10 cellular contexts compared by ENCODE assay signal in genomic region chr9:82934949-82935348, GRCh38.
DNase-seq lines count a peak whose midpoint lies in the region; FAIRE-seq and TF ChIP-seq lines count a peak whose summit lies in the region.
"Had no signal": no experiment of that assay in that cellular context is flagged by ENCODE, and none has a peak within 500 bp of the region (broad histone marks: within the 10 kb centered on the region; RNA-seq: fewer than 3 reads in every experiment).

No MANE protein-coding gene starts in this region.

- TF ChIP-seq POLR2A in vagina (IDR thresholded peaks at IDR 0.05) = no peak

- H3K4me3 ChIP-seq in KMS-11 (IDR thresholded peaks at IDR 0.05; ENCODE audit: insufficient read depth, low read depth, low read length) = no peak overlapping the region
- no peak overlapping the region for H3K4me3 ChIP-seq in bronchial epithelial cell (ENCODE audit: low read depth, low read length)
- H3K4me3 ChIP-seq in mesendoderm (ENCODE audit: low read length) = no peak overlapping the region
- no peak overlapping the region for H3K4me3 ChIP-seq in vagina

- H3K79me1 ChIP-seq in mesendoderm (ENCODE audit: low read length) = no peaks in the 10 kb centered on the region

- H3K4me2 ChIP-seq in KMS-11 (peak overlapping the region; percentile 36; the same call in 1 of the 2 replicates), mesendoderm (ENCODE audit: low read length) (no peak overlapping the region)

- no peak overlapping the region for H3K18ac ChIP-seq in mesendoderm (ENCODE audit: low read length)

- no peak overlapping the region for H3K27ac Mint-ChIP-seq in activated CD4-positive, alpha-beta memory T cell treated with anti-CD3 and anti-CD28 coated beads, Interleukin-2, amount 10 ng/mL, durations not matched to agents 7 days and 5 days

- H3K27ac ChIP-seq in KMS-11 = no peak overlapping the region
- H3K27ac ChIP-seq in mesendoderm (ENCODE audit: low read depth, low read length) = no peak overlapping the region
- H3K27ac ChIP-seq in vagina = no peak overlapping the region

- no peaks in the 10 kb centered on the region for H3K36me3 Mint-ChIP-seq in activated CD4-positive, alpha-beta memory T cell treated with anti-CD3 and anti-CD28 coated beads, Interleukin-2, amount 10 ng/mL, durations not matched to agents 7 days and 5 days (ENCODE audit: low read depth)

- no peaks in the 10 kb centered on the region for H3K9me3 ChIP-seq in vagina

- peak overlapping the region; percentile 14 for H2BK5ac ChIP-seq in mesendoderm (ENCODE audit: low read length)

- H3K36me3 ChIP-seq in KMS-11 (ENCODE audit: insufficient read depth) (no peaks in the 10 kb centered on the region), bronchial epithelial cell (ENCODE audit: control insufficient read depth, insufficient read depth, low read length) (no peaks in the 10 kb centered on the region), mesendoderm (ENCODE audit: control insufficient read depth, insufficient read depth, low read length) (no peaks in the 10 kb centered on the region), vagina (no peaks in the 10 kb centered on the region)

- no peaks in the 10 kb centered on the region for H3K4me1 Mint-ChIP-seq in activated CD4-positive, alpha-beta memory T cell treated with anti-CD3 and anti-CD28 coated beads, Interleukin-2, amount 10 ng/mL, durations not matched to agents 7 days and 5 days

- CTCF ChIA-PET in activated CD4-positive, alpha-beta memory T cell treated with anti-CD3 and anti-CD28 coated beads, Interleukin-2, amount 10 ng/mL, durations not matched to agents 7 days and 5 days (lab: Charles Lee) = no interaction called here

- H3K27me3 ChIP-seq in KMS-11 (ENCODE audit: insufficient read depth, low read depth) = no peaks in the 10 kb centered on the region
- no peaks in the 10 kb centered on the region for H3K27me3 ChIP-seq in bronchial epithelial cell (ENCODE audit: control insufficient read depth, insufficient read depth, low read length)
- no peaks in the 10 kb centered on the region for H3K27me3 ChIP-seq in mesendoderm (ENCODE audit: insufficient read depth, low read length, poor library complexity)
- no peaks in the 10 kb centered on the region for H3K27me3 ChIP-seq in vagina

- no peak overlapping the region for H4K8ac ChIP-seq in mesendoderm (ENCODE audit: low read depth, low read length)

- no peak overlapping the region for H2BK120ac ChIP-seq in mesendoderm (ENCODE audit: low read depth, low read length)

- H4K20me1 ChIP-seq in KMS-11 (ENCODE audit: insufficient read depth) = no peaks in the 10 kb centered on the region

- H3K79me2 ChIP-seq in KMS-11 (ENCODE audit: insufficient read depth, low read depth) (no peaks in the 10 kb centered on the region), mesendoderm (ENCODE audit: control insufficient read depth, insufficient read depth, low read length) (no peaks in the 10 kb centered on the region)

- no peak overlapping the region for H2AK5ac ChIP-seq in mesendoderm (ENCODE audit: low read length)

- H3K23ac ChIP-seq in mesendoderm (ENCODE audit: low read length) = no peak overlapping the region

- H3K4me3 Mint-ChIP-seq in activated CD4-positive, alpha-beta memory T cell treated with anti-CD3 and anti-CD28 coated beads, Interleukin-2, amount 10 ng/mL, durations not matched to agents 7 days and 5 days = no peak overlapping the region

- intact Hi-C loops in vagina (cut with DNase I) = no loop called here

- H3K9me3 Mint-ChIP-seq in activated CD4-positive, alpha-beta memory T cell treated with anti-CD3 and anti-CD28 coated beads, Interleukin-2, amount 10 ng/mL, durations not matched to agents 7 days and 5 days = no peaks in the 10 kb centered on the region

- H3K4me1 ChIP-seq in KMS-11 (ENCODE audit: low read depth, poor library complexity, severe bottlenecking) (peaks cover 13% of the 10 kb centered on the region), mesendoderm (ENCODE audit: control insufficient read depth, low read depth, low read length) (peaks cover 3% of the 10 kb centered on the region), vagina (no peaks in the 10 kb centered on the region)

- POLR2A ChIA-PET in activated CD4-positive, alpha-beta memory T cell treated with anti-CD3 and anti-CD28 coated beads, Interleukin-2, amount 10 ng/mL, durations not matched to agents 7 days and 5 days (lab: Charles Lee) = no interaction called here

- DNase-seq in DMS53 treated with DMSO at 0.1 percent for 48 hours (lab: John Stamatoyannopoulos, UW; ENCODE audit: unreplicated experiment) (peak; percentile 85), bronchial epithelial cell (ENCODE audit: low read depth) (peak; percentile 94), mesendoderm (peak; percentile 93), midbrain (lab: John Stamatoyannopoulos, UW) (no peak), vagina (ENCODE audit: extremely low spot score in 2 of 2) (no peak)
- no peak for DNase-seq in activated CD4-positive, alpha-beta memory T cell treated with anti-CD3 and anti-CD28 coated beads, Interleukin-2, amount 10 ng/mL, durations not matched to agents 7 days and 5 days
- DNase-seq in central memory CD4-positive, alpha-beta T cell = no peak
- DNase-seq: activated naive CD4-positive, alpha-beta T cell treated with Interleukin-2 at 50 U/mL for 16 hours; NCI-H524 had no signal

- no peak overlapping the region for H3K9ac ChIP-seq in KMS-11
- no peak overlapping the region for H3K9ac ChIP-seq in mesendoderm (ENCODE audit: low read length)

- H4K5ac ChIP-seq in mesendoderm (ENCODE audit: low read length) = no peak overlapping the region

- no peak overlapping the region for H3K56ac ChIP-seq in mesendoderm (ENCODE audit: low read length)

- TF ChIP-seq CTCF in KMS-11 (conservative IDR thresholded peaks at IDR 0.05; ENCODE audit: low read depth, low read length) (no peak), bronchial epithelial cell (IDR thresholded peaks at IDR 0.05; ENCODE audit: insufficient read depth, low read length, severe bottlenecking) (no peak), vagina (IDR thresholded peaks at IDR 0.05) (no peak)

- WGBS in mesendoderm (ENCODE audit: extremely low coverage, insufficient coverage, low lambda C conversion rate) = no CpG with 5 or more reads among the region's 2 CpGs

- no peak for FAIRE-seq in bronchial epithelial cell (lab: Jason Lieb, UNC)

- H3K4ac ChIP-seq in mesendoderm (ENCODE audit: low read depth, low read length) = no peak overlapping the region

- H2AFZ ChIP-seq in KMS-11 (ENCODE audit: low read depth) = no peak overlapping the region

- H3K27me3 Mint-ChIP-seq in activated CD4-positive, alpha-beta memory T cell treated with anti-CD3 and anti-CD28 coated beads, Interleukin-2, amount 10 ng/mL, durations not matched to agents 7 days and 5 days = no peaks in the 10 kb centered on the region

- H2BK15ac ChIP-seq in mesendoderm (replicated peaks; ENCODE audit: low read depth) = no peak overlapping the region

Comparison
In these comparisons a context has a peak if more than half of its experiments do, and no peak if none do; other contexts are left out.
1. DNase-seq: peak in DMS53 treated with DMSO at 0.1 percent for 48 hours (single experiment), bronchial epithelial cell (single experiment) and mesendoderm (single experiment); none in midbrain (single experiment), vagina (0 of 2), activated CD4-positive, alpha-beta memory T cell treated with anti-CD3 and anti-CD28 coated beads, Interleukin-2, amount 10 ng/mL, durations not matched to agents 7 days and 5 days (single experiment) and central memory CD4-positive, alpha-beta T cell (single experiment).